Comparison of ENCODE assay signal across 16 cellular contexts in genomic region chr5:14971864-14972263, GRCh38.
DNase-seq lines count a peak whose midpoint lies in the region; ATAC-seq and TF ChIP-seq lines count a peak whose summit lies in the region.
"Had no signal": no experiment of that assay in that cellular context is flagged by ENCODE, and none has a peak within 500 bp of the region (broad histone marks: within the 10 kb centered on the region; RNA-seq: fewer than 3 reads in every experiment).

No MANE protein-coding gene starts in this region.

- H3K4me1 Mint-ChIP-seq in WTC11 (no peaks in the 10 kb centered on the region), nephron progenitor cell (no peaks in the 10 kb centered on the region)
- H3K4me1 Mint-ChIP-seq: CD4-positive, alpha-beta memory T cell; GM23338; H9 had no signal

- no peaks in the 10 kb centered on the region; the same call in 1 of the 2 replicates for H3K27me3 ChIP-seq in SK-N-SH (ENCODE audit: insufficient read depth)

- no peak for ATAC-seq in SK-N-SH treated with all-trans-retinoic acid at 6 μM for 48 hours
- no peak for ATAC-seq in WTC11
- no peak for ATAC-seq in HG02938 (IDR thresholded peaks at IDR 0.05; ENCODE audit: unreplicated experiment)
- ATAC-seq: GM23338, HCT116 had no signal

- no peak overlapping the region for H3K4me2 ChIP-seq in SK-N-SH
- H3K4me2 ChIP-seq: GM23338 had no signal

- POLR2A ChIA-PET in SK-N-SH (lab: Yijun Ruan, JAX) (no interaction called here), WTC11 (lab: Charles Lee) (no interaction called here)

- CTCF ChIA-PET in SK-N-SH (lab: Yijun Ruan, JAX) (no interaction called here), WTC11 (lab: Charles Lee) (no interaction called here)

- TF ChIP-seq EP300 in SK-N-SH (IDR thresholded peaks at IDR 0.05; ENCODE audit: borderline replicate concordance in 1 of 2, low read depth in 1 of 2, low read length in 1 of 2), result no peak

- H3K9me3 ChIP-seq in SK-N-SH, result no peaks in the 10 kb centered on the region

- H3K27ac Mint-ChIP-seq in WTC11, result no peak overlapping the region
- peak overlapping the region; percentile 72 for H3K27ac Mint-ChIP-seq in nephron progenitor cell
- H3K27ac Mint-ChIP-seq: CD4-positive, alpha-beta memory T cell; GM23338; H9 had no signal

- no peak overlapping the region for H2AFZ ChIP-seq in SK-N-SH (ENCODE audit: low read depth)
- H2AFZ ChIP-seq: GM23338 had no signal

- no peak for TF ChIP-seq RAD21 in SK-N-SH (IDR thresholded peaks at IDR 0.05; ENCODE audit: low read length)

- H4K20me1 ChIP-seq in SK-N-SH (ENCODE audit: insufficient read depth), result no peaks in the 10 kb centered on the region

- H3K27me3 Mint-ChIP-seq in WTC11 (ENCODE audit: low read depth) (no peaks in the 10 kb centered on the region), nephron progenitor cell (ENCODE audit: low read depth, poor library complexity) (peaks cover 3% of the 10 kb centered on the region)

- no peaks in the 10 kb centered on the region for H3K4me1 ChIP-seq in SK-N-SH (ENCODE audit: control insufficient read depth in 1 of 2, insufficient read depth in 2 of 2, low read depth in 1 of 2, low read length in 1 of 2)

- 61% methylated on average over 3 of the region's 3 CpGs for WGBS in SK-N-SH (ENCODE audit: low lambda C conversion rate)

- H3K4me3 ChIP-seq in SK-N-SH (ENCODE audit: low read depth in 2 of 2, low read length in 1 of 2), result no peak overlapping the region
- H3K4me3 ChIP-seq in Jurkat, Clone E6-1 (ENCODE audit: low read length), result no peak overlapping the region
- H3K4me3 ChIP-seq: GM23338 had no signal

- no peaks in the 10 kb centered on the region for H3K36me3 ChIP-seq in SK-N-SH (replicated peaks in 1 of 2; ENCODE audit: control insufficient read depth in 1 of 2, insufficient read depth in 2 of 2, low read length in 1 of 2)

- H3K9me3 Mint-ChIP-seq in WTC11 (peaks cover 7% of the 10 kb centered on the region), nephron progenitor cell (no peaks in the 10 kb centered on the region)
- H3K9me3 Mint-ChIP-seq: CD4-positive, alpha-beta memory T cell; GM23338; H9 had no signal

- H3K79me2 ChIP-seq in SK-N-SH (ENCODE audit: insufficient read depth), result no peaks in the 10 kb centered on the region

- H3F3A ChIP-seq in SK-N-SH (replicated peaks; ENCODE audit: insufficient read depth), result no peaks in the 10 kb centered on the region

- no peak overlapping the region for H3K4me3 Mint-ChIP-seq in WTC11
- no peak overlapping the region for H3K4me3 Mint-ChIP-seq in nephron progenitor cell
- H3K4me3 Mint-ChIP-seq: CD4-positive, alpha-beta memory T cell; GM23338; H9 had no signal

- TF ChIP-seq CTCF in SK-N-SH (IDR thresholded peaks at IDR 0.05), result no peak
- no peak for TF ChIP-seq CTCF in WTC11 (IDR thresholded peaks at IDR 0.05)
- TF ChIP-seq CTCF in nephron progenitor cell (IDR thresholded peaks at IDR 0.05), result no peak

- H3K9me2 ChIP-seq in SK-N-SH, result no peaks in the 10 kb centered on the region

- H3K27ac ChIP-seq in SK-N-SH (ENCODE audit: low read depth in 2 of 2, low read length in 1 of 2), result no peak overlapping the region

- no peaks in the 10 kb centered on the region; the same call in 1 of the 2 replicates for H3K36me3 Mint-ChIP-seq in WTC11
- H3K36me3 Mint-ChIP-seq in nephron progenitor cell (ENCODE audit: low read depth), result no peaks in the 10 kb centered on the region
- H3K36me3 Mint-ChIP-seq: CD4-positive, alpha-beta memory T cell had no signal

- no peak overlapping the region for H3K9ac ChIP-seq in SK-N-SH

- DNase-seq in SK-N-SH (no peak), WTC11 (ENCODE audit: low spot score) (no peak), nephron progenitor cell (no peak)
- peak; percentile 9 for DNase-seq in Jurkat, Clone E6-1 (ENCODE audit: low read depth, low spot score)
- DNase-seq in activated CD4-positive, alpha-beta T cell treated with anti-CD3 and anti-CD28 coated beads, Interleukin-2, amount 50 U/mL, for 4 hours, result no peak
- DNase-seq: C1 segment of cervical spinal cord; Calu3; CD4-positive, alpha-beta memory T cell; COR-L47; DMS153; DND-41; H9 had no signal

TF ChIP-seq in SK-N-SH, 30 proteins besides CTCF, POLR2A, EP300 and RAD21:
- TF ChIP-seq NRF1 (IDR thresholded peaks at IDR 0.05; ENCODE audit: low read depth, low read length) (no peak), MXI1 (IDR thresholded peaks at IDR 0.05; ENCODE audit: low read depth, low read length) (no peak), USF1 (IDR thresholded peaks at IDR 0.05; ENCODE audit: borderline replicate concordance, low read depth) (peak; percentile 56; the same call in 1 of the 2 replicates), MEF2A (IDR thresholded peaks at IDR 0.05; ENCODE audit: borderline replicate concordance, low read depth) (no peak)

TF ChIP-seq in SK-N-SH treated with all-trans-retinoic acid at 6 μM for 48 hours, 23 proteins besides CTCF, POLR2A, EP300 and RAD21 (continues in another document):
- TF ChIP-seq SNAI2 (CRISPR knock-in tag; IDR thresholded peaks at IDR 0.05), result no peak
- no peak for TF ChIP-seq ESRRG (CRISPR knock-in tag; IDR thresholded peaks at IDR 0.05)
- no peak for TF ChIP-seq CSDC2 (CRISPR knock-in tag; IDR thresholded peaks at IDR 0.05)
- TF ChIP-seq TCF4 (CRISPR knock-in tag; IDR thresholded peaks at IDR 0.05; ENCODE audit: borderline replicate concordance), result no peak
- TF ChIP-seq PATZ1 (CRISPR knock-in tag; IDR thresholded peaks at IDR 0.05; ENCODE audit: borderline replicate concordance), result no peak
- no peak for TF ChIP-seq ZC3H10 (CRISPR knock-in tag; IDR thresholded peaks at IDR 0.05)
- no peak for TF ChIP-seq PPARA (CRISPR knock-in tag; IDR thresholded peaks at IDR 0.05; ENCODE audit: borderline replicate concordance)
- no peak for TF ChIP-seq ISL1 (CRISPR knock-in tag; IDR thresholded peaks at IDR 0.05)
- no peak for TF ChIP-seq BACH2 (CRISPR knock-in tag; IDR thresholded peaks at IDR 0.05; ENCODE audit: borderline replicate concordance)
- TF ChIP-seq ZNF565 (CRISPR knock-in tag; conservative IDR thresholded peaks at IDR 0.05; ENCODE audit: low read depth), result no peak

TF ChIP-seq in WTC11, 78 proteins besides CTCF, POLR2A, EP300 and RAD21:
- TF ChIP-seq USF2 (CRISPR knock-in tag; IDR thresholded peaks at IDR 0.05) (peak; percentile 69), NFYB (CRISPR knock-in tag; conservative IDR thresholded peaks at IDR 0.05; ENCODE audit: low read depth) (peak; percentile 64), FOXJ3 (CRISPR knock-in tag; IDR thresholded peaks at IDR 0.05; ENCODE audit: borderline replicate concordance) (no peak)
TF ChIP-seq in WTC11: peak in this region for 2.

Comparison
In these comparisons a context has a peak if more than half of its experiments do, and no peak if none do; other contexts are left out.
1. Of the 6 proteins assayed by ChIP-seq in both WTC11 and SK-N-SH: peak only in WTC11: USF2; only in SK-N-SH: USF1; in both: none; in neither: 4.